ENCODE assay signal across 27 cellular contexts in genomic region chr2:18129348-18129747, GRCh38.
"Had no signal": no experiment of that assay in that cellular context is flagged by ENCODE, and none has a peak within 500 bp of the region (broad histone marks: within the 10 kb centered on the region; RNA-seq: fewer than 3 reads in every experiment).

No MANE protein-coding gene starts in this region.

- H3K27me3 ChIP-seq: stomach, suprapubic skin, testis, thyroid gland, tibial artery, tibial nerve, transverse colon, upper lobe of left lung, upper lobe of right lung, uterus, vagina had no signal

- DNase-seq: stimulated activated CD4-positive, alpha-beta T cell treated with anti-CD3 and anti-CD28 coated beads, Interleukin-2, amount 100 ng/mL, for 48 hours; stimulated activated CD4-positive, alpha-beta T cell treated with anti-CD3 and anti-CD28 coated beads, Interleukin-4, amount 100 ng/mL, for 1 hour; stimulated activated CD4-positive, alpha-beta T cell treated with anti-CD3 and anti-CD28 coated beads, Interleukin-4, amount 100 ng/mL, for 24 hours; stimulated activated CD4-positive, alpha-beta T cell treated with anti-CD3 and anti-CD28 coated beads, Interleukin-4, amount 100 ng/mL, for 4 hours; stimulated activated CD8-positive, alpha-beta memory T cell treated with anti-CD3 and anti-CD28 coated beads, Interleukin-4, amount 100 ng/mL, for 48 hours; stimulated activated naive B cell treated with anti-CD40 and anti-IgM and Interleukin-4, amounts not matched to agents 10 μg/mL and 1 μg/mL and 100 μg/mL, for 72 hours; stimulated activated naive CD4-positive, alpha-beta T cell; stimulated activated naive CD4-positive, alpha-beta T cell treated with Interleukin-2 at 50 U/mL for 16 hours; stimulated activated naive CD8-positive, alpha-beta T cell treated with anti-CD3 and anti-CD28 coated beads, Interleukin-15, amount 100 ng/mL, for 72 hours; stimulated activated naive CD8-positive, alpha-beta T cell treated with anti-CD3 and anti-CD28 coated beads, Interleukin-15, Interleukin-2, amounts not matched to agents 100 U/mL and 50 U/mL, for 24 hours; stomach; substantia nigra; testis; thyroid gland; tibial artery; transverse colon; trophoblast cell; upper lobe of left lung; upper lobe of right lung; uterus had no signal

- H3K4me3 ChIP-seq: stomach, suprapubic skin, testis, thoracic aorta, thyroid gland, tibial artery, tibial nerve, transverse colon, upper lobe of left lung, upper lobe of right lung, uterus, vagina had no signal

- FAIRE-seq: urothelium cell line had no signal

- H3K9me3 ChIP-seq: stomach, suprapubic skin, testis, thoracic aorta, thyroid gland, tibial artery, tibial nerve, transverse colon, upper lobe of left lung, upper lobe of right lung, uterus, vagina had no signal

- H3K4me1 ChIP-seq: suprapubic skin, thyroid gland, tibial artery, tibial nerve, transverse colon, upper lobe of left lung, upper lobe of right lung, uterus, vagina had no signal

- ATAC-seq: stimulated activated effector memory CD8-positive, alpha-beta T cell treated with anti-CD3 and anti-CD28 coated beads, Interleukin-12 subunit alpha, Interleukin-12 subunit beta, amount 100 ng/mL, for 72 hours; stimulated activated memory B cell treated with anti-CD40 and anti-IgM and Interleukin-4, amounts not matched to agents 10 μg/mL and 1 μg/mL and 100 μg/mL, for 72 hours; stimulated activated naive B cell treated with anti-CD40 and anti-IgM and Interleukin-4, amounts not matched to agents 10 μg/mL and 1 μg/mL and 100 μg/mL, for 72 hours; stimulated activated naive CD8-positive, alpha-beta T cell treated with anti-CD3 and anti-CD28 coated beads, Interleukin-15, amount 100 ng/mL, for 72 hours; stimulated activated naive CD8-positive, alpha-beta T cell treated with anti-CD3 and anti-CD28 coated beads, Interleukin-15, Interleukin-2, amounts not matched to agents 100 U/mL and 50 U/mL, for 24 hours; upper lobe of right lung had no signal

- H3K36me3 ChIP-seq: stomach, suprapubic skin, thoracic aorta, thyroid gland, tibial artery, tibial nerve, transverse colon, upper lobe of left lung, upper lobe of right lung, uterus, vagina had no signal

- H3K27ac ChIP-seq: stomach, suprapubic skin, thoracic aorta, thyroid gland, tibial artery, tibial nerve, transverse colon, upper lobe of left lung, upper lobe of right lung, uterus, vagina had no signal
